33 cellular contexts compared by ENCODE assay signal in genomic region chr20:40148886-40149285, GRCh38.
"Had no signal": no experiment of that assay in that cellular context is flagged by ENCODE, and none has a peak within 500 bp of the region (broad histone marks: within the 10 kb centered on the region; RNA-seq: fewer than 3 reads in every experiment).

No MANE protein-coding gene starts in this region.

- H3K9me3 Mint-ChIP-seq: activated CD4-positive, alpha-beta memory T cell treated with anti-CD3 and anti-CD28 coated beads for 36 hours; activated CD4-positive, alpha-beta T cell treated with anti-CD3 and anti-CD28 coated beads, Interleukin-2, amount 10 ng/mL, durations not matched to agents 24 days and 14 days; activated naive CD4-positive, alpha-beta T cell treated with anti-CD3 and anti-CD28 coated beads for 36 hours; activated naive CD8-positive, alpha-beta T cell treated with anti-CD3 and anti-CD28 coated beads for 36 hours; activated T-helper 1 cell treated with anti-CD3 and anti-CD28 coated beads, Interleukin-12 subunit alpha, Interleukin-12 subunit beta, Interleukin-2, Interleukin-4 antibody, amounts not matched to agents 30 ng/mL and 10 ng/mL and 1 ng/mL, durations not matched to agents 14 hours and 24 hours and 36 hours; activated T-helper 2 cell treated with anti-CD3 and anti-CD28 coated beads, Interferon-gamma antibody, Interleukin-2, Interleukin-4, amounts not matched to agents 10 μg/mL and 5 μg/mL and 100 μg/mL, durations not matched to agents 14 hours and 24 hours and 36 hours; T-helper 2 cell treated with Interferon-gamma antibody and Interleukin-4, amounts not matched to agents 5 μg/mL and 100 μg/mL, for 36 hours had no signal

- H3K27ac Mint-ChIP-seq: activated CD4-positive, alpha-beta memory T cell treated with anti-CD3 and anti-CD28 coated beads for 36 hours; activated CD4-positive, alpha-beta T cell treated with anti-CD3 and anti-CD28 coated beads for 36 hours; activated CD4-positive, alpha-beta T cell treated with anti-CD3 and anti-CD28 coated beads, Interleukin-2, amount 10 ng/mL, durations not matched to agents 24 days and 14 days; activated CD8-positive, alpha-beta memory T cell treated with anti-CD3 and anti-CD28 coated beads, Interleukin-2, amount 10 ng/mL, durations not matched to agents 7 days and 5 days; activated CD8-positive, alpha-beta T cell treated with anti-CD3 and anti-CD28 coated beads, Interleukin-2, amount 10 ng/mL, durations not matched to agents 7 days and 5 days; activated naive CD4-positive, alpha-beta T cell treated with anti-CD3 and anti-CD28 coated beads for 36 hours; activated naive CD4-positive, alpha-beta T cell treated with anti-CD3 and anti-CD28 coated beads, Interleukin-2, amount 50 U/mL, for 24 hours; activated naive CD8-positive, alpha-beta T cell treated with anti-CD3 and anti-CD28 coated beads for 36 hours; activated T-helper 1 cell treated with anti-CD3 and anti-CD28 coated beads, Interleukin-12 subunit alpha, Interleukin-12 subunit beta, Interleukin-2, Interleukin-4 antibody, amounts not matched to agents 30 ng/mL and 10 ng/mL and 1 ng/mL, durations not matched to agents 14 hours and 24 hours and 36 hours; activated T-helper 2 cell treated with anti-CD3 and anti-CD28 coated beads, Interferon-gamma antibody, Interleukin-2, Interleukin-4, amounts not matched to agents 10 μg/mL and 5 μg/mL and 100 μg/mL, durations not matched to agents 14 hours and 24 hours and 36 hours; brain; T-helper 17 cell; T-helper 2 cell treated with Interferon-gamma antibody and Interleukin-4, amounts not matched to agents 5 μg/mL and 100 μg/mL, for 36 hours had no signal

- H3K4me3 ChIP-seq: ascending aorta, breast epithelium, cardiac muscle cell, colonic mucosa, esophagus squamous epithelium, gastrocnemius medialis, heart left ventricle had no signal

- DNase-seq: activated CD4-positive, alpha-beta memory T cell treated with anti-CD3 and anti-CD28 coated beads for 36 hours; activated CD4-positive, alpha-beta T cell treated with anti-CD3 and anti-CD28 coated beads for 36 hours; activated CD4-positive, alpha-beta T cell treated with anti-CD3 and anti-CD28 coated beads, Interleukin-2, amount 10 ng/mL, durations not matched to agents 24 days and 14 days; activated CD4-positive, CD25-positive, alpha-beta regulatory T cell; activated CD4-positive, CD25-positive, alpha-beta regulatory T cell treated with anti-CD3 and anti-CD28 coated beads, Interleukin-2, amount 50 U/mL, for 72 hours; activated CD8-positive, alpha-beta memory T cell treated with anti-CD3 and anti-CD28 coated beads, Interleukin-2, amount 10 ng/mL, durations not matched to agents 7 days and 5 days; activated CD8-positive, alpha-beta memory T cell treated with anti-CD3 and anti-CD28 coated beads, Interleukin-2, amount 50 U/mL, for 4 hours; activated CD8-positive, alpha-beta T cell treated with anti-CD3 and anti-CD28 coated beads, Interleukin-2, amount 10 ng/mL, durations not matched to agents 7 days and 5 days; activated effector memory CD4-positive, alpha-beta T cell treated with anti-CD3 and anti-CD28 coated beads, Interleukin-2, amount 50 U/mL, for 16 hours; activated naive CD4-positive, alpha-beta T cell treated with anti-CD3 and anti-CD28 coated beads for 36 hours; activated naive CD8-positive, alpha-beta T cell treated with anti-CD3 and anti-CD28 coated beads for 36 hours; activated T-cell treated with anti-CD3 and anti-CD28 coated beads, Interleukin-2, amount 50 U/mL, for 1 hour; activated T-cell treated with anti-CD3 and anti-CD28 coated beads, Interleukin-2, amount 50 U/mL, for 48 hours; central memory CD4-positive, alpha-beta T cell; cerebellar nuclear complex; colonic mucosa; effector CD8-positive, alpha-beta T cell; esophagus squamous epithelium; gastrocnemius medialis; glutamatergic neuron; heart left ventricle; T-helper 1 cell; T-helper 17 cell; T1000 had no signal

- H3K4me3 Mint-ChIP-seq: activated CD4-positive, alpha-beta memory T cell treated with anti-CD3 and anti-CD28 coated beads for 36 hours; activated CD4-positive, alpha-beta T cell treated with anti-CD3 and anti-CD28 coated beads for 36 hours; activated CD4-positive, alpha-beta T cell treated with anti-CD3 and anti-CD28 coated beads, Interleukin-2, amount 10 ng/mL, durations not matched to agents 24 days and 14 days; activated CD8-positive, alpha-beta memory T cell treated with anti-CD3 and anti-CD28 coated beads, Interleukin-2, amount 10 ng/mL, durations not matched to agents 7 days and 5 days; activated CD8-positive, alpha-beta T cell treated with anti-CD3 and anti-CD28 coated beads, Interleukin-2, amount 10 ng/mL, durations not matched to agents 7 days and 5 days; activated naive CD4-positive, alpha-beta T cell treated with anti-CD3 and anti-CD28 coated beads for 36 hours; activated naive CD4-positive, alpha-beta T cell treated with anti-CD3 and anti-CD28 coated beads, Interleukin-2, amount 50 U/mL, for 24 hours; activated naive CD8-positive, alpha-beta T cell treated with anti-CD3 and anti-CD28 coated beads for 36 hours; activated T-helper 1 cell treated with anti-CD3 and anti-CD28 coated beads, Interleukin-12 subunit alpha, Interleukin-12 subunit beta, Interleukin-2, Interleukin-4 antibody, amounts not matched to agents 30 ng/mL and 10 ng/mL and 1 ng/mL, durations not matched to agents 14 hours and 24 hours and 36 hours; brain; T-helper 17 cell; T-helper 2 cell treated with Interferon-gamma antibody and Interleukin-4, amounts not matched to agents 5 μg/mL and 100 μg/mL, for 36 hours had no signal

- H3K27ac ChIP-seq: ascending aorta, breast epithelium, cardiac muscle cell, colonic mucosa, epithelial cell of prostate, esophagus squamous epithelium, gastrocnemius medialis, heart left ventricle had no signal

- H3K27me3 Mint-ChIP-seq: activated CD4-positive, alpha-beta T cell treated with anti-CD3 and anti-CD28 coated beads, Interleukin-2, amount 10 ng/mL, durations not matched to agents 24 days and 14 days; activated naive CD4-positive, alpha-beta T cell treated with anti-CD3 and anti-CD28 coated beads, Interleukin-2, amount 50 U/mL, for 24 hours had no signal

- H3K4me1 Mint-ChIP-seq: activated CD4-positive, alpha-beta T cell treated with anti-CD3 and anti-CD28 coated beads for 36 hours; activated CD4-positive, alpha-beta T cell treated with anti-CD3 and anti-CD28 coated beads, Interleukin-2, amount 10 ng/mL, durations not matched to agents 24 days and 14 days; activated CD8-positive, alpha-beta memory T cell treated with anti-CD3 and anti-CD28 coated beads, Interleukin-2, amount 10 ng/mL, durations not matched to agents 7 days and 5 days; activated naive CD4-positive, alpha-beta T cell treated with anti-CD3 and anti-CD28 coated beads, Interleukin-2, amount 50 U/mL, for 24 hours; activated naive CD8-positive, alpha-beta T cell treated with anti-CD3 and anti-CD28 coated beads for 36 hours; brain; T-helper 17 cell had no signal

- ATAC-seq: activated CD4-positive, alpha-beta T cell treated with anti-CD3 and anti-CD28 coated beads for 36 hours; activated CD8-positive, alpha-beta memory T cell treated with anti-CD3 and anti-CD28 coated beads, Interleukin-2, amount 10 ng/mL, durations not matched to agents 7 days and 5 days; activated CD8-positive, alpha-beta T cell treated with anti-CD3 and anti-CD28 coated beads, Interleukin-2, amount 10 ng/mL, durations not matched to agents 7 days and 5 days; gastrocnemius medialis; heart left ventricle; T-helper 17 cell had no signal

- H3K27me3 ChIP-seq: ascending aorta, breast epithelium, cardiac muscle cell, colonic mucosa, esophagus squamous epithelium, gastrocnemius medialis had no signal

- H3K36me3 Mint-ChIP-seq: activated CD4-positive, alpha-beta memory T cell treated with anti-CD3 and anti-CD28 coated beads for 36 hours; activated CD8-positive, alpha-beta memory T cell treated with anti-CD3 and anti-CD28 coated beads, Interleukin-2, amount 10 ng/mL, durations not matched to agents 7 days and 5 days; activated naive CD4-positive, alpha-beta T cell treated with anti-CD3 and anti-CD28 coated beads, Interleukin-2, amount 50 U/mL, for 24 hours; activated naive CD8-positive, alpha-beta T cell treated with anti-CD3 and anti-CD28 coated beads for 36 hours; brain had no signal

- H3K4me1 ChIP-seq: ascending aorta, breast epithelium, colonic mucosa, esophagus squamous epithelium, gastrocnemius medialis, heart left ventricle had no signal

- H3K36me3 ChIP-seq: ascending aorta, breast epithelium, cardiac muscle cell, colonic mucosa, esophagus squamous epithelium, gastrocnemius medialis, heart left ventricle had no signal

- H3K9me3 ChIP-seq: ascending aorta, breast epithelium, colonic mucosa, esophagus squamous epithelium, gastrocnemius medialis had no signal
